Comparison of ENCODE assay signal across 8 cellular contexts in the genomic region with DNA sequence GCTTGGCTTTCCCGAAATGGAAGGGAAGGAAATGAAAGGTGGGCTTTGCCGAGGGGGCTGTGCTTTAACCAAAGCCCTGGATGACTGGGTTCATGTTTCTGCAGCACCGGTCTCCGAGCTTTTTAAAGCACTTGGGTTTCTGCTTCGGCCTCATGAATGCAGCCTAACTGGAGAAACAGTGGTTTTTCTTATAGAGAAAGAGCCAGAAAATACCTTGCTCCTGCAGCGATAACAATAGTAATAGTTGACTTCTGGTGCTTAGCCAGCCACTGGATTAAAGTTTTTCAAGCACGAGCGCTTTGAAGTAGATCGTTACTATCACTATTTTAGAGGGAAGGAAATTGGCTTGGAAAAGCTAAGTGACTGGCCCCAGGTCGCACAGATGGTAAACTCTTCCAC. TPM values are rescaled to one million over a fixed set of nuclear protein-coding genes. Genes with fewer than 3 reads are reported as not detected.
A peak's percentile ranks its signal among the peaks of the same experiment; 100 is the strongest.
DNase-seq lines count a peak whose midpoint lies in the region; ATAC-seq, FAIRE-seq and TF ChIP-seq lines count a peak whose summit lies in the region.

No MANE protein-coding gene starts in this region.

- peak; percentile 5 for ATAC-seq in HG03342 (IDR thresholded peaks at IDR 0.05; ENCODE audit: unreplicated experiment)
- ATAC-seq in activated T-helper 17 cell treated with anti-CD3 and anti-CD28 coated beads, Interleukin-2, amount 50 U/mL, for 72 hours (replicated peaks), result no peak

- no peaks in the 10 kb centered on the region for H3K27me3 Mint-ChIP-seq in activated T-helper 17 cell treated with anti-CD3 and anti-CD28 coated beads, Interleukin-2, amount 50 U/mL, for 72 hours

- H3K4me1 Mint-ChIP-seq in activated T-helper 17 cell treated with anti-CD3 and anti-CD28 coated beads, Interleukin-2, amount 50 U/mL, for 72 hours, result peaks cover 13% of the 10 kb centered on the region

- H3K9ac ChIP-seq in subcutaneous abdominal adipose tissue (ENCODE audit: low read length in 5 of 5), result peak overlapping the region in 4 of 5 donors; percentile 64 to 86 (median 74)

- peaks cover 2 to 46% (median 28%) of the 10 kb centered on the region in 5 donors for H3K4me1 ChIP-seq in subcutaneous abdominal adipose tissue (ENCODE audit: control insufficient read depth in 5 of 5, insufficient read depth in 5 of 5, low read length in 5 of 5)

- FAIRE-seq in GM12892 (lab: Jason Lieb, UNC), result no peak

- peak overlapping the region; percentile 59 to 90 (median 83) for H3K4me3 ChIP-seq in subcutaneous abdominal adipose tissue (ENCODE audit: low read depth in 1 of 5, low read length in 5 of 5)

- peak overlapping the region; percentile 59 for H3K27ac ChIP-seq in subcutaneous abdominal adipose tissue (ENCODE audit: low read depth, low read length)

- no peaks in the 10 kb centered on the region for H3K36me3 Mint-ChIP-seq in activated T-helper 17 cell treated with anti-CD3 and anti-CD28 coated beads, Interleukin-2, amount 50 U/mL, for 72 hours (ENCODE audit: low read depth)

- H3K9me3 Mint-ChIP-seq in activated T-helper 17 cell treated with anti-CD3 and anti-CD28 coated beads, Interleukin-2, amount 50 U/mL, for 72 hours, result no peaks in the 10 kb centered on the region

- peak overlapping the region; percentile 88 for H3K4me3 Mint-ChIP-seq in activated T-helper 17 cell treated with anti-CD3 and anti-CD28 coated beads, Interleukin-2, amount 50 U/mL, for 72 hours

- H3K9me3 ChIP-seq in subcutaneous abdominal adipose tissue (ENCODE audit: control insufficient read depth in 5 of 5, low read length in 5 of 5), result no peaks in the 10 kb centered on the region

- peaks cover 0 to 2% (median 0%) of the 10 kb centered on the region in 5 donors for H3K27me3 ChIP-seq in subcutaneous abdominal adipose tissue (ENCODE audit: control insufficient read depth in 5 of 5, insufficient read depth in 4 of 5, low read length in 5 of 5)

- DNase-seq in NCI-H82 (lab: John Stamatoyannopoulos, UW) (peak; percentile 53), NCI-H82 treated with DMSO at 0.1 percent for 48 hours (lab: John Stamatoyannopoulos, UW; ENCODE audit: unreplicated experiment) (no peak), iris pigment epithelial cell (ENCODE audit: low read depth) (peak; percentile 36), HuH-7 (ENCODE audit: low spot score) (no peak), GM12892 (ENCODE audit: insufficient read length) (no peak)

- no peak for TF ChIP-seq POLR2A in GM12892 (IDR thresholded peaks at IDR 0.05; ENCODE audit: low read depth, low read length)

- peak overlapping the region; percentile 79 for H3K27ac Mint-ChIP-seq in activated T-helper 17 cell treated with anti-CD3 and anti-CD28 coated beads, Interleukin-2, amount 50 U/mL, for 72 hours

- no peaks in the 10 kb centered on the region for H3K36me3 ChIP-seq in subcutaneous abdominal adipose tissue (ENCODE audit: control insufficient read depth in 5 of 5, insufficient read depth in 5 of 5, low read length in 5 of 5)

RNA-seq across cellular contexts. Expression of a gene that starts 0.5 kb away (rescaled TPM):
- 10 to 100 TPM; 18.8 to 22.0 TPM for total RNA-seq in activated T-helper 17 cell treated with anti-CD3 and anti-CD28 coated beads, Interleukin-2, amount 50 U/mL, for 72 hours
- polyA plus RNA-seq in GM12892 (2012; ENCODE audit: missing spikeins), result 19.7 TPM

Comparison
In these comparisons a context has a peak if more than half of its experiments do, and no peak if none do; other contexts are left out.
1. DNase-seq: peak in NCI-H82 (single experiment) and iris pigment epithelial cell (single experiment); none in NCI-H82 treated with DMSO at 0.1 percent for 48 hours (single experiment), HuH-7 (single experiment) and GM12892 (single experiment).